ENCODE assay signal across 1 cellular context in genomic region chr1:23564565-23564964, GRCh38.
TF ChIP-seq lines count a peak whose summit lies in the region.

No MANE protein-coding gene starts in this region.

TF ChIP-seq in HEK293, 187 proteins besides CTCF, POLR2A, EP300 and RAD21 (continued from another document):
- peak; percentile 23; the same call in 1 of the 2 replicates for TF ChIP-seq ZNF600 (tag by site-specific recombination; IDR thresholded peaks at IDR 0.05)
- TF ChIP-seq KLF1 (tag by site-specific recombination; IDR thresholded peaks at IDR 0.05) = peak; percentile 69
- TF ChIP-seq OSR2 (tag by site-specific recombination; IDR thresholded peaks at IDR 0.05) = peak; percentile 59; the same call in 1 of the 2 replicates
